ENCODE assay signal across 6 cellular contexts in genomic region chr6:31864123-31864562, GRCh38. TPM values are rescaled to one million over a fixed set of nuclear protein-coding genes. Genes with fewer than 3 reads are reported as not detected.
A peak's percentile ranks its signal among the peaks of the same experiment; 100 is the strongest.
DNase-seq lines count a peak whose midpoint lies in the region; TF ChIP-seq lines count a peak whose summit lies in the region.
"Not testable (repeated sequence)": the region's sequence is repeated elsewhere in the genome, so short reads cannot be mapped to it uniquely, and the experiment has no call there.

No MANE protein-coding gene starts in this region.

- H3K27ac ChIP-seq in BLaER1 treated with 17β-estradiol and CSF1 and Interleukin-3, amounts not matched to agents 10 nM and 100 nM, result peak overlapping the region in 10 of 11 experiments; percentile 67 to 83 (median 77); a peak in 21 of 22 replicates
- H3K27ac ChIP-seq in mesodermal cell (ENCODE audit: low read depth, low read length, severe bottlenecking), result peak overlapping the region; percentile 97

- H4K20me1 ChIP-seq in BLaER1 treated with 17β-estradiol and CSF1 and Interleukin-3, amounts not matched to agents 10 nM and 100 nM, result peaks cover 0 to 19% (median 5%) of the 10 kb centered on the region in 11 experiments; a peak in 5 of 22 replicates

- not testable (repeated sequence) for TF ChIP-seq CTCF in NB4 (IDR thresholded peaks at IDR 0.05; ENCODE audit: low read depth, low read length); epithelial cell of esophagus (IDR thresholded peaks at IDR 0.05; ENCODE audit: insufficient read depth, low read depth, low read length, missing control alignments)

- H3K4me3 ChIP-seq in BLaER1 treated with 17β-estradiol and CSF1 and Interleukin-3, amounts not matched to agents 10 nM and 100 nM, result peak overlapping the region; percentile 56 to 100 (median 78)
- H3K4me3 ChIP-seq in NB4 (ENCODE audit: low read depth, low read length) (peak overlapping the region; percentile 85), epithelial cell of esophagus (ENCODE audit: low read length) (peak overlapping the region; percentile 67), mesodermal cell (ENCODE audit: extremely low read depth, insufficient read depth, low read length, poor library complexity, severe bottlenecking) (peak overlapping the region; percentile 86)

- intact Hi-C loops in activated T-helper 2 cell treated with anti-CD3 and anti-CD28 coated beads, Interferon-gamma antibody, Interleukin-2, Interleukin-4, amounts not matched to agents 10 μg/mL and 5 μg/mL and 100 μg/mL, durations not matched to agents 14 hours and 24 hours and 36 hours (cut with micrococcal nuclease), result loop anchor here (5.0 kb wide), 1 partner anchor 42 kb away; no protein-coding TSS in a partner anchor

- peaks cover 11 to 22% (median 20%) of the 10 kb centered on the region in 11 experiments; a peak in 20 of 22 replicates for H3K36me3 ChIP-seq in BLaER1 treated with 17β-estradiol and CSF1 and Interleukin-3, amounts not matched to agents 10 nM and 100 nM
- peaks cover 25% of the 10 kb centered on the region for H3K36me3 ChIP-seq in mesodermal cell (ENCODE audit: control insufficient read depth, insufficient read depth, low read length)

- H3K4me1 ChIP-seq in BLaER1 treated with 17β-estradiol and CSF1 and Interleukin-3, amounts not matched to agents 10 nM and 100 nM, result peaks cover 31 to 49% (median 43%) of the 10 kb centered on the region in 10 experiments
- H3K4me1 ChIP-seq in mesodermal cell (ENCODE audit: control insufficient read depth, insufficient read depth, low read length, poor library complexity, severe bottlenecking), result not testable (repeated sequence)

- not testable (repeated sequence) for H3K9me3 ChIP-seq in BLaER1 treated with 17β-estradiol and CSF1 and Interleukin-3, amounts not matched to agents 10 nM and 100 nM (replicated peaks in 1 of 11); mesodermal cell (ENCODE audit: control insufficient read depth, low read length)

- not testable (repeated sequence) for DNase-seq in NB4 (ENCODE audit: low read depth); activated T-helper 2 cell treated with anti-CD3 and anti-CD28 coated beads, Interferon-gamma antibody, Interleukin-2, Interleukin-4, amounts not matched to agents 10 μg/mL and 5 μg/mL and 100 μg/mL, durations not matched to agents 14 hours and 24 hours and 36 hours (ENCODE audit: low spot score); epithelial cell of esophagus (ENCODE audit: low read depth)
- peak; percentile 39 for DNase-seq in stimulated activated CD8-positive, alpha-beta memory T cell treated with anti-CD3 and anti-CD28 coated beads, Interleukin-4, amount 100 ng/mL, for 48 hours

- not testable (repeated sequence) for H3K27me3 ChIP-seq in BLaER1 treated with 17β-estradiol and CSF1 and Interleukin-3, amounts not matched to agents 10 nM and 100 nM

- peaks cover 13% of the 10 kb centered on the region for H3K4me1 Mint-ChIP-seq in activated T-helper 2 cell treated with anti-CD3 and anti-CD28 coated beads, Interferon-gamma antibody, Interleukin-2, Interleukin-4, amounts not matched to agents 10 μg/mL and 5 μg/mL and 100 μg/mL, durations not matched to agents 14 hours and 24 hours and 36 hours (ENCODE audit: low read depth)

- H3K9me3 Mint-ChIP-seq in activated T-helper 2 cell treated with anti-CD3 and anti-CD28 coated beads, Interferon-gamma antibody, Interleukin-2, Interleukin-4, amounts not matched to agents 10 μg/mL and 5 μg/mL and 100 μg/mL, durations not matched to agents 14 hours and 24 hours and 36 hours, result not testable (repeated sequence)

- TF ChIP-seq POLR2A in NB4 (IDR thresholded peaks at IDR 0.05; ENCODE audit: extremely low read depth, insufficient read length), result not testable (repeated sequence)

- peak overlapping the region; percentile 77 to 97 (median 92) for H3K4me2 ChIP-seq in BLaER1 treated with 17β-estradiol and CSF1 and Interleukin-3, amounts not matched to agents 10 nM and 100 nM

- peak overlapping the region; percentile 93 for H3K27ac Mint-ChIP-seq in activated T-helper 2 cell treated with anti-CD3 and anti-CD28 coated beads, Interferon-gamma antibody, Interleukin-2, Interleukin-4, amounts not matched to agents 10 μg/mL and 5 μg/mL and 100 μg/mL, durations not matched to agents 14 hours and 24 hours and 36 hours

- H3K36me3 Mint-ChIP-seq in activated T-helper 2 cell treated with anti-CD3 and anti-CD28 coated beads, Interferon-gamma antibody, Interleukin-2, Interleukin-4, amounts not matched to agents 10 μg/mL and 5 μg/mL and 100 μg/mL, durations not matched to agents 14 hours and 24 hours and 36 hours (ENCODE audit: low read depth), result not testable (repeated sequence)

- WGBS in mesodermal cell (ENCODE audit: insufficient coverage in 2 of 2), 2 experiments, result 43 to 45% methylated on average over 11 to 12 of the region's 16 CpGs

- H3K27me3 Mint-ChIP-seq in activated T-helper 2 cell treated with anti-CD3 and anti-CD28 coated beads, Interferon-gamma antibody, Interleukin-2, Interleukin-4, amounts not matched to agents 10 μg/mL and 5 μg/mL and 100 μg/mL, durations not matched to agents 14 hours and 24 hours and 36 hours (ENCODE audit: low read depth), result not testable (repeated sequence)

- peak overlapping the region; percentile 72 to 84 (median 79) for H3K9ac ChIP-seq in BLaER1 treated with 17β-estradiol and CSF1 and Interleukin-3, amounts not matched to agents 10 nM and 100 nM

- H3K4me3 Mint-ChIP-seq in activated T-helper 2 cell treated with anti-CD3 and anti-CD28 coated beads, Interferon-gamma antibody, Interleukin-2, Interleukin-4, amounts not matched to agents 10 μg/mL and 5 μg/mL and 100 μg/mL, durations not matched to agents 14 hours and 24 hours and 36 hours (ENCODE audit: low read depth), result peak overlapping the region; percentile 97

RNA-seq across cellular contexts. Expression of gene NEU1, which starts 1.5 kb away (rescaled TPM):
- 21.3 and 21.6 TPM in 2 replicates for total RNA-seq in activated T-helper 2 cell treated with anti-CD3 and anti-CD28 coated beads, Interferon-gamma antibody, Interleukin-2, Interleukin-4, amounts not matched to agents 10 μg/mL and 5 μg/mL and 100 μg/mL, durations not matched to agents 14 hours and 24 hours and 36 hours
- 70.0 TPM for polyA plus RNA-seq in mesodermal cell (2013, experiment 1 of 2)
- 60.5 TPM for polyA plus RNA-seq in mesodermal cell (2013, experiment 2 of 2)

RNA-seq across cellular contexts. Expression of gene SLC44A4, which starts 14.7 kb away (rescaled TPM):
- total RNA-seq in activated T-helper 2 cell treated with anti-CD3 and anti-CD28 coated beads, Interferon-gamma antibody, Interleukin-2, Interleukin-4, amounts not matched to agents 10 μg/mL and 5 μg/mL and 100 μg/mL, durations not matched to agents 14 hours and 24 hours and 36 hours, result 0.18 TPM in 1 of 2 replicates, not detected in the other
- polyA plus RNA-seq in mesodermal cell (2013, experiment 1 of 2), result 0.74 TPM
- polyA plus RNA-seq in mesodermal cell (2013, experiment 2 of 2), result 0.66 TPM

RNA-seq across cellular contexts. Expression of gene EHMT2, which starts 33.4 kb away (rescaled TPM):
- 76.3 and 76.5 TPM in 2 replicates for total RNA-seq in activated T-helper 2 cell treated with anti-CD3 and anti-CD28 coated beads, Interferon-gamma antibody, Interleukin-2, Interleukin-4, amounts not matched to agents 10 μg/mL and 5 μg/mL and 100 μg/mL, durations not matched to agents 14 hours and 24 hours and 36 hours
- polyA plus RNA-seq in mesodermal cell (2013, experiment 1 of 2), result 75.0 TPM
- 68.5 TPM for polyA plus RNA-seq in mesodermal cell (2013, experiment 2 of 2)

RNA-seq across cellular contexts. Expression of gene HSPA1B, which starts 36.6 kb away (rescaled TPM):
- 116 and 120 TPM in 2 replicates for total RNA-seq in activated T-helper 2 cell treated with anti-CD3 and anti-CD28 coated beads, Interferon-gamma antibody, Interleukin-2, Interleukin-4, amounts not matched to agents 10 μg/mL and 5 μg/mL and 100 μg/mL, durations not matched to agents 14 hours and 24 hours and 36 hours
- polyA plus RNA-seq in mesodermal cell (2013, experiment 1 of 2), result 42.1 TPM
- polyA plus RNA-seq in mesodermal cell (2013, experiment 2 of 2), result 32.1 TPM

RNA-seq across cellular contexts. Expression of gene ZBTB12, which starts 37.7 kb away (rescaled TPM):
- 4.8 and 4.9 TPM in 2 replicates for total RNA-seq in activated T-helper 2 cell treated with anti-CD3 and anti-CD28 coated beads, Interferon-gamma antibody, Interleukin-2, Interleukin-4, amounts not matched to agents 10 μg/mL and 5 μg/mL and 100 μg/mL, durations not matched to agents 14 hours and 24 hours and 36 hours
- polyA plus RNA-seq in mesodermal cell (2013, experiment 1 of 2), result 16.3 TPM
- polyA plus RNA-seq in mesodermal cell (2013, experiment 2 of 2), result 14.6 TPM
